Comparison of ENCODE assay signal across 11 cellular contexts in the genomic region with DNA sequence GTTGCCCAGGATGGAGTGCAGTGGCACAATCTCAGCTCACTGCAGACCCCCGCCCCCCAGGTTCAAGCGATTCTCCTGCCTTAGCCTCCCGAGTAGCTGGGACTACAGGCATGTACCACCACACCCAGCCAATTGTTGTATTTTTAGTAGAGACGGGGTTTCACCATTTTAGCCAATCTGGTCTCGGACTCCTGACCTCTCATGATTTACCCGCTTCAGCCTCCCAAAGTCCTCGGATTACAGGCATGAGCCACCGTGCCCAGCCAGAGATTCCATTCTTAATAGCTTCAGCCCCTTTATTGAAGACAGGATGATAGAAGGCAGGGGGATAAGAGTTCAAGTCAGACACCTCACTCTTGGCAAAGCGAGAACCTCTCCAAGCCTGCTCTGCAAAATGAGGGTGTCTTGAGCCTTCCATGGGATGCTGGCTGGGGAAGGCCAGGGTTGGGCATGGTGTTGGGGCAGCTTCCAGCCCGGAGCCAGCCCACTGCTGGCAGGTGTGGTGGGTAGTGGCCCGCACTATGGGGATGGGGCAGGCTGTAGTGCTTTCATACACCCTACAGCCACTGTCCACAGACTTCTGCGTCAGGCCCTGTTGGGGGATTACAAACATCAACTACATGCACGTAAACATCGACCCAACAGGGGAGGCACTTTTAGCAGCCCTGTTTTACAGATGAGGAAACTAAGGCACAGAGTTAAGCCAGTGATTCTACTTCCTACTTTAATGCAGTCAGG. TPM values are rescaled to one million over a fixed set of nuclear protein-coding genes. Genes with fewer than 3 reads are reported as not detected.
DNase-seq lines count a peak whose midpoint lies in the region; ATAC-seq and TF ChIP-seq lines count a peak whose summit lies in the region.
"Had no signal": no experiment of that assay in that cellular context is flagged by ENCODE, and none has a peak within 500 bp of the region (broad histone marks: within the 10 kb centered on the region; RNA-seq: fewer than 3 reads in every experiment).

No MANE protein-coding gene starts in this region.

- H3K27ac ChIP-seq in mesenchymal stem cell (ENCODE audit: low read length, poor library complexity, severe bottlenecking) (no peak overlapping the region), upper lobe of left lung (peak overlapping the region; percentile 61 to 97 (median 89))

- TF ChIP-seq CTCF in upper lobe of left lung (IDR thresholded peaks at IDR 0.05) = no peak

- DNase-seq in activated naive CD8-positive, alpha-beta T cell treated with anti-CD3 and anti-CD28 coated beads for 36 hours = no peak
- DNase-seq in activated naive CD8-positive, alpha-beta T cell treated with anti-CD3 and anti-CD28 coated beads, Interleukin-2, amount 50 U/mL, for 24 hours = no peak
- DNase-seq in mesenchymal stem cell = no peak
- no peak for DNase-seq in upper lobe of left lung
- no peak for DNase-seq in NCI-H146 (lab: John Stamatoyannopoulos, UW)
- no peak for DNase-seq in cerebellar cortex (ENCODE audit: low spot score)
- DNase-seq: activated naive CD4-positive, alpha-beta T cell treated with anti-CD3 and anti-CD28 coated beads for 36 hours; AML-193 had no signal

- H3K9ac ChIP-seq in mesenchymal stem cell (ENCODE audit: low read length) = peak overlapping the region; percentile 91

- no peak overlapping the region for H2BK15ac ChIP-seq in mesenchymal stem cell (ENCODE audit: low read depth, poor library complexity, severe bottlenecking)

- no peak overlapping the region for H2AK5ac ChIP-seq in mesenchymal stem cell (ENCODE audit: low read length, severe bottlenecking)

- 94% methylated on average over 13 of the region's 14 CpGs for WGBS in mesenchymal stem cell
- 83 to 85% methylated on average over 14 of the region's 14 CpGs for WGBS in upper lobe of left lung, 2 donors

- H2BK120ac ChIP-seq in mesenchymal stem cell (ENCODE audit: low read depth, low read length) = no peak overlapping the region

- H3K14ac ChIP-seq in mesenchymal stem cell (ENCODE audit: low read length in 2 of 2) = peak overlapping the region in 1 of 2 experiments; percentile 0

- peaks cover 58% of the 10 kb centered on the region for H3K4me1 ChIP-seq in mesenchymal stem cell (ENCODE audit: control insufficient read depth, insufficient read depth, low read depth, low read length)
- H3K4me1 ChIP-seq in upper lobe of left lung = peaks cover 63 to 82% (median 71%) of the 10 kb centered on the region in 4 donors

- no peak overlapping the region for H3K4me2 ChIP-seq in mesenchymal stem cell (ENCODE audit: low read length, poor library complexity, severe bottlenecking)

- no peak overlapping the region for H2BK12ac ChIP-seq in mesenchymal stem cell (ENCODE audit: low read length in 2 of 2)

- peak overlapping the region; percentile 28 for H3K27ac Mint-ChIP-seq in activated naive CD8-positive, alpha-beta T cell
- no peak overlapping the region for H3K27ac Mint-ChIP-seq in activated naive CD8-positive, alpha-beta T cell treated with anti-CD3 and anti-CD28 coated beads for 36 hours
- peak overlapping the region; percentile 7 for H3K27ac Mint-ChIP-seq in activated naive CD8-positive, alpha-beta T cell treated with anti-CD3 and anti-CD28 coated beads, Interleukin-2, amount 50 U/mL, for 24 hours
- H3K27ac Mint-ChIP-seq: activated naive CD4-positive, alpha-beta T cell treated with anti-CD3 and anti-CD28 coated beads for 36 hours had no signal

- H4K8ac ChIP-seq in mesenchymal stem cell (ENCODE audit: low read length) = no peak overlapping the region

- H3K36me3 Mint-ChIP-seq in activated naive CD8-positive, alpha-beta T cell = no peaks in the 10 kb centered on the region
- peaks cover 19% of the 10 kb centered on the region for H3K36me3 Mint-ChIP-seq in activated naive CD8-positive, alpha-beta T cell treated with anti-CD3 and anti-CD28 coated beads for 36 hours
- H3K36me3 Mint-ChIP-seq in activated naive CD8-positive, alpha-beta T cell treated with anti-CD3 and anti-CD28 coated beads, Interleukin-2, amount 50 U/mL, for 24 hours (ENCODE audit: low read depth) = peaks cover 3% of the 10 kb centered on the region

- H3K27me3 Mint-ChIP-seq in activated naive CD8-positive, alpha-beta T cell = no peaks in the 10 kb centered on the region
- H3K27me3 Mint-ChIP-seq in activated naive CD8-positive, alpha-beta T cell treated with anti-CD3 and anti-CD28 coated beads for 36 hours = no peaks in the 10 kb centered on the region
- no peaks in the 10 kb centered on the region for H3K27me3 Mint-ChIP-seq in activated naive CD8-positive, alpha-beta T cell treated with anti-CD3 and anti-CD28 coated beads, Interleukin-2, amount 50 U/mL, for 24 hours

- peaks cover 12 to 14% of the 10 kb centered on the region in 2 experiments for H3K36me3 ChIP-seq in mesenchymal stem cell (ENCODE audit: control insufficient read depth in 1 of 2, insufficient read depth in 2 of 2, low read depth in 1 of 2, low read length in 2 of 2)
- H3K36me3 ChIP-seq in upper lobe of left lung = no peaks in the 10 kb centered on the region

- peaks cover 43% of the 10 kb centered on the region for H3K4me1 Mint-ChIP-seq in activated naive CD8-positive, alpha-beta T cell (ENCODE audit: low read depth)
- H3K4me1 Mint-ChIP-seq in activated naive CD8-positive, alpha-beta T cell treated with anti-CD3 and anti-CD28 coated beads for 36 hours = peaks cover 39% of the 10 kb centered on the region
- peaks cover 46% of the 10 kb centered on the region for H3K4me1 Mint-ChIP-seq in activated naive CD8-positive, alpha-beta T cell treated with anti-CD3 and anti-CD28 coated beads, Interleukin-2, amount 50 U/mL, for 24 hours

- H3K9me3 Mint-ChIP-seq in activated naive CD8-positive, alpha-beta T cell (ENCODE audit: low read depth) = no peaks in the 10 kb centered on the region
- H3K9me3 Mint-ChIP-seq in activated naive CD8-positive, alpha-beta T cell treated with anti-CD3 and anti-CD28 coated beads for 36 hours = no peaks in the 10 kb centered on the region
- H3K9me3 Mint-ChIP-seq in activated naive CD8-positive, alpha-beta T cell treated with anti-CD3 and anti-CD28 coated beads, Interleukin-2, amount 50 U/mL, for 24 hours = no peaks in the 10 kb centered on the region
- H3K9me3 Mint-ChIP-seq: activated naive CD4-positive, alpha-beta T cell treated with anti-CD3 and anti-CD28 coated beads for 36 hours had no signal

- TF ChIP-seq EP300 in upper lobe of left lung (IDR thresholded peaks at IDR 0.05) = no peak

- H3K4me3 ChIP-seq in mesenchymal stem cell (ENCODE audit: insufficient read depth in 1 of 2, low read depth in 1 of 2, low read length in 2 of 2) (peak overlapping the region in 1 of 2 experiments; percentile 87), upper lobe of left lung (peak overlapping the region in 1 of 4 donors; percentile 15)

- no peak for ATAC-seq in activated naive CD8-positive, alpha-beta T cell treated with anti-CD3 and anti-CD28 coated beads, Interleukin-2, amount 50 U/mL, for 24 hours
- ATAC-seq in upper lobe of left lung (ENCODE audit: low FRiP score in 2 of 2) (no peak), HG03025 (IDR thresholded peaks at IDR 0.05; ENCODE audit: low FRiP score, unreplicated experiment) (no peak)

- no peak overlapping the region for H3K23ac ChIP-seq in mesenchymal stem cell (ENCODE audit: low read length in 2 of 2)

- H3K4ac ChIP-seq in mesenchymal stem cell (ENCODE audit: low read depth in 1 of 2, low read length in 2 of 2) = no peak overlapping the region

- H3K4me3 Mint-ChIP-seq in activated naive CD8-positive, alpha-beta T cell = peak overlapping the region; percentile 46
- no peak overlapping the region for H3K4me3 Mint-ChIP-seq in activated naive CD8-positive, alpha-beta T cell treated with anti-CD3 and anti-CD28 coated beads for 36 hours
- peak overlapping the region; percentile 33 for H3K4me3 Mint-ChIP-seq in activated naive CD8-positive, alpha-beta T cell treated with anti-CD3 and anti-CD28 coated beads, Interleukin-2, amount 50 U/mL, for 24 hours

- no peak overlapping the region for H2BK5ac ChIP-seq in mesenchymal stem cell (ENCODE audit: low read depth, low read length, poor library complexity, severe bottlenecking)

- peak overlapping the region; percentile 48 for H4K91ac ChIP-seq in mesenchymal stem cell (ENCODE audit: low read length)

- H3K27me3 ChIP-seq in mesenchymal stem cell (ENCODE audit: control insufficient read depth in 1 of 2, insufficient read depth in 1 of 2, low read length in 2 of 2) (no peaks in the 10 kb centered on the region), upper lobe of left lung (no peaks in the 10 kb centered on the region)

- no peak overlapping the region for H2AFZ ChIP-seq in mesenchymal stem cell (ENCODE audit: low read depth, low read length)

- H3K79me1 ChIP-seq in mesenchymal stem cell (replicated peaks; ENCODE audit: low read length, poor library complexity, severe bottlenecking) = no peaks in the 10 kb centered on the region

- no peak overlapping the region for H3K18ac ChIP-seq in mesenchymal stem cell (ENCODE audit: low read depth in 1 of 2, low read length in 2 of 2)

- no peak for TF ChIP-seq POLR2A in upper lobe of left lung (IDR thresholded peaks at IDR 0.05)

- H3K9me3 ChIP-seq in mesenchymal stem cell (ENCODE audit: control insufficient read depth, low read length) (no peaks in the 10 kb centered on the region), upper lobe of left lung (no peaks in the 10 kb centered on the region)

RNA-seq across cellular contexts. Expression of a gene that starts 3.5 kb away (rescaled TPM):
- 10 to 100 TPM; 65.2 to 66.4 TPM for total RNA-seq in activated naive CD8-positive, alpha-beta T cell treated with anti-CD3 and anti-CD28 coated beads for 36 hours
- polyA plus RNA-seq in mesenchymal stem cell (2013, experiment 1 of 2) = 78.8 TPM
- 76.6 TPM for polyA plus RNA-seq in mesenchymal stem cell (2013, experiment 2 of 2)
- 100 to 1,000 TPM in 1 of 6 donors, 10 to 100 TPM in 5; 33.5 to 102 (median 75.3) TPM for total RNA-seq in upper lobe of left lung

RNA-seq across cellular contexts. Expression of a gene that starts 16.8 kb away (rescaled TPM):
- total RNA-seq in activated naive CD8-positive, alpha-beta T cell treated with anti-CD3 and anti-CD28 coated beads for 36 hours = not detected
- not detected for polyA plus RNA-seq in mesenchymal stem cell (2013, experiment 1 of 2)
- polyA plus RNA-seq in mesenchymal stem cell (2013, experiment 2 of 2) = not detected
- total RNA-seq in upper lobe of left lung = not detected
- total RNA-seq: activated naive CD4-positive, alpha-beta T cell treated with anti-CD3 and anti-CD28 coated beads for 36 hours; lung had no signal
- polyA plus RNA-seq: lung had no signal
